In genomic region chr13:29496241-29496712, GRCh38 we compare ENCODE assay signal across 8 cellular contexts.
DNase-seq lines count a peak whose midpoint lies in the region; ATAC-seq, FAIRE-seq and TF ChIP-seq lines count a peak whose summit lies in the region.

No MANE protein-coding gene starts in this region.

- peaks cover 36% of the 10 kb centered on the region for H3K4me1 Mint-ChIP-seq in activated B cell treated with CpG ODN at 0.5 μM for 24 hours
- H3K4me1 Mint-ChIP-seq in naive thymus-derived CD4-positive, alpha-beta T cell: peaks cover 0 to 9% (median 5%) of the 10 kb centered on the region in 7 donors

- no peaks in the 10 kb centered on the region for H3K36me3 Mint-ChIP-seq in activated B cell treated with CpG ODN at 0.5 μM for 24 hours (ENCODE audit: low read depth)
- no peaks in the 10 kb centered on the region for H3K36me3 Mint-ChIP-seq in naive thymus-derived CD4-positive, alpha-beta T cell

- no peaks in the 10 kb centered on the region for H3K9me3 Mint-ChIP-seq in activated B cell treated with CpG ODN at 0.5 μM for 24 hours
- no peaks in the 10 kb centered on the region for H3K9me3 Mint-ChIP-seq in naive thymus-derived CD4-positive, alpha-beta T cell

- no peak for TF ChIP-seq CTCF in activated B cell treated with CpG ODN at 0.5 μM for 24 hours (IDR thresholded peaks at IDR 0.05)

- H3K27me3 ChIP-seq in naive thymus-derived CD4-positive, alpha-beta T cell (ENCODE audit: control insufficient read depth in 2 of 2, insufficient read depth in 2 of 2, low read length in 2 of 2): no peaks in the 10 kb centered on the region

- peak; percentile 71 for ATAC-seq in GM18858 (IDR thresholded peaks at IDR 0.05; ENCODE audit: unreplicated experiment)
- ATAC-seq in HG03103 (IDR thresholded peaks at IDR 0.05; ENCODE audit: low read depth, unreplicated experiment): peak; percentile 64
- peak; percentile 70 for ATAC-seq in activated B cell treated with CpG ODN at 0.5 μM for 24 hours (ENCODE audit: low read depth)
- ATAC-seq in naive thymus-derived CD4-positive, alpha-beta T cell: peak; percentile 61

- no peaks in the 10 kb centered on the region for H3K36me3 ChIP-seq in naive thymus-derived CD4-positive, alpha-beta T cell (ENCODE audit: control insufficient read depth in 2 of 3, insufficient read depth in 3 of 3, low read length in 3 of 3)

- H3K27ac Mint-ChIP-seq in activated B cell treated with CpG ODN at 0.5 μM for 24 hours: peak overlapping the region; percentile 68
- H3K27ac Mint-ChIP-seq in naive thymus-derived CD4-positive, alpha-beta T cell: no peak overlapping the region

- CTCF ChIA-PET in activated B cell treated with CpG ODN at 0.5 μM for 24 hours (lab: Charles Lee): interaction anchor here (0.7 to 1.9 kb wide), 2 partner anchors 13 to 23 kb away, joined by 4 to 22 read pairs; no protein-coding TSS in a partner anchor
- CTCF ChIA-PET in naive thymus-derived CD4-positive, alpha-beta T cell (lab: Charles Lee): interaction anchor here (0.6 to 2.6 kb wide), 2 partner anchors 13 to 625 kb away, joined by 4 to 9 read pairs; no protein-coding TSS in a partner anchor

- DNase-seq in activated B cell treated with CpG ODN at 0.5 μM for 24 hours: peak; percentile 38
- no peak for DNase-seq in naive thymus-derived CD4-positive, alpha-beta T cell
- no peak for DNase-seq in stimulated activated CD4-positive, alpha-beta T cell treated with anti-CD3 and anti-CD28 coated beads, Interleukin-2, amount 100 ng/mL, for 24 hours
- DNase-seq in NCI-H1417 treated with DMSO at 0.1 percent for 48 hours (lab: John Stamatoyannopoulos, UW): no peak
- DNase-seq in RCC 7860 (ENCODE audit: low spot score): no peak
- no peak for DNase-seq in erythroblast (lab: John Stamatoyannopoulos, UW)

- no peak overlapping the region for H3K4me3 ChIP-seq in naive thymus-derived CD4-positive, alpha-beta T cell (ENCODE audit: low read length)

- no peaks in the 10 kb centered on the region for H3K27me3 Mint-ChIP-seq in activated B cell treated with CpG ODN at 0.5 μM for 24 hours
- H3K27me3 Mint-ChIP-seq in naive thymus-derived CD4-positive, alpha-beta T cell: peaks cover 14 to 36% (median 19%) of the 10 kb centered on the region in 5 donors

- POLR2A ChIA-PET in activated B cell treated with CpG ODN at 0.5 μM for 24 hours (lab: Charles Lee): interaction anchor here (0.6 to 1.1 kb wide), 4 partner anchors 355 to 1239 kb away, joined by 3 to 10 read pairs (median 4); partner anchors contain the start of genes ALOX5AP and UBL3
- POLR2A ChIA-PET in naive thymus-derived CD4-positive, alpha-beta T cell (lab: Charles Lee): no interaction called here

- H3K9me3 ChIP-seq in naive thymus-derived CD4-positive, alpha-beta T cell (ENCODE audit: control insufficient read depth in 2 of 3, low read length in 3 of 3): no peaks in the 10 kb centered on the region

- peak overlapping the region; percentile 71 for H3K4me3 Mint-ChIP-seq in activated B cell treated with CpG ODN at 0.5 μM for 24 hours
- no peak overlapping the region for H3K4me3 Mint-ChIP-seq in naive thymus-derived CD4-positive, alpha-beta T cell

- H3K27ac ChIP-seq in naive thymus-derived CD4-positive, alpha-beta T cell (ENCODE audit: low read depth, low read length): no peak overlapping the region

- no peak for FAIRE-seq in RCC 7860 (lab: Jason Lieb, UNC)

- no peaks in the 10 kb centered on the region for H3K4me1 ChIP-seq in naive thymus-derived CD4-positive, alpha-beta T cell (ENCODE audit: control insufficient read depth in 2 of 2, insufficient read depth in 2 of 2, low read length in 2 of 2)

- intact Hi-C loops in activated B cell treated with CpG ODN at 0.5 μM for 24 hours (cut with micrococcal nuclease): loop anchor here (1.0 kb wide), 1 partner anchor 24 kb away; no protein-coding TSS in a partner anchor
- intact Hi-C loops in naive thymus-derived CD4-positive, alpha-beta T cell (cut with micrococcal nuclease): no loop called here

- TF ChIP-seq POLR2A in erythroblast (IDR thresholded peaks at IDR 0.05; ENCODE audit: low read length): no peak
